13 cellular contexts compared by ENCODE assay signal in the genomic region with DNA sequence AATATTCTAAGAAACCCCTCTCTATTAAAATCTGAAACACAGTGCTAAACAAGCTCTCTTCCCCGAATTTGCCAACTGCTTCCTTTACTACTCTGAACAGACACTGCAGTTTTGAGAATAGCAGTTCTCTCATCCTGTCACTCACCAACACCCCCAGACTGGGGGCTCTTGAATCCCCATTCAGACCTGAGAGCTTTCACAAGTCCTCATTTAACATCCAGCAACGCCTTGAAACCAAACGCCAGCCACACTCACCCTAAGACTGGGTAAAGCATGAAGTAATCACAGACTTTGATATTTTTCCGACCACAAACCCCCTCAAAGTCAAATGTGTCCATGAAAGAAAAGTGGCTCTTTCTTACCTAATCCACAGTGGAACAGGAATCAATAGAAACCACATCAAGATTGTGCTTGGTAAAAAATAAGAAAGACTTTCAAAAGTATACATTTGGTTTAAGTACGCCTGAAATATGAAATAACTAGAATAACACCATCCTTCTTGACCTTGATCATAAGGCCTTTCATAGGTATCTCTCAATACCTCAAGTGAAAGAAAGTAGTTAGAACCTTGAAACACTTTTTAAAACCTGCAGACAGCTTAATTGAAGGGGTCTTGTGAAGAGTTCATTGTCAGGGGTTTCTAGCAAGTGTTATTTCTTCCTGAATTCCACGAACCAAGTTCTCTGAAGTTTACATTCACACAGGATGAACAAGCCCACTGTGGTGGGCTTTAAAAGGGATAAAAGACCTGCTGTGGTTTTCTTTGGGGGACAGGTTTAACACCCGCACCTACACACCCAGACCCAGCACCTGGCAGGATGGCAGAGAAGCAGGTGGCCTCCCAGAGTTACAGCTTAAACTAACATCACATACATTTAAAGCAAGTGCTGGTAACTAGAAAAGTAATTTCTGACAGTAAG.
DNase-seq lines count a peak whose midpoint lies in the region; ATAC-seq, FAIRE-seq and TF ChIP-seq lines count a peak whose summit lies in the region.
"Had no signal": no experiment of that assay in that cellular context is flagged by ENCODE, and none has a peak within 500 bp of the region (broad histone marks: within the 10 kb centered on the region; RNA-seq: fewer than 3 reads in every experiment).

No MANE protein-coding gene starts in this region.

- 72 to 77% methylated on average over 7 of the region's 7 CpGs for WGBS in pancreas, 2 donors

- peak; percentile 33 for DNase-seq in activated CD4-positive, alpha-beta T cell treated with anti-CD3 and anti-CD28 coated beads, Interleukin-2, amount 50 U/mL, for 1 hour
- peak; percentile 83 for DNase-seq in activated naive CD8-positive, alpha-beta T cell treated with anti-CD3 and anti-CD28 coated beads for 36 hours
- DNase-seq in stimulated activated CD8-positive, alpha-beta memory T cell treated with anti-CD3 and anti-CD28 coated beads, Interleukin-15, amount 100 ng/mL, for 1 hour (ENCODE audit: low read depth): peak; percentile 15
- DNase-seq in HEK293T (ENCODE audit: extremely low spot score) (no peak), glomerular visceral epithelial cell (ENCODE audit: extremely low spot score) (no peak), pancreas (no peak), H4 (ENCODE audit: low spot score) (no peak)
- DNase-seq: lower lobe of right lung, retina, upper lobe of right lung had no signal

- no peak for TF ChIP-seq CTCF in pancreas (IDR thresholded peaks at IDR 0.05)

- H3K36me3 Mint-ChIP-seq in activated naive CD8-positive, alpha-beta T cell treated with anti-CD3 and anti-CD28 coated beads for 36 hours: peaks cover 2% of the 10 kb centered on the region
- H3K36me3 Mint-ChIP-seq: brain had no signal

- H3K4me3 ChIP-seq in pancreas: no peak overlapping the region
- H3K4me3 ChIP-seq: lower lobe of right lung, upper lobe of right lung had no signal

- CTCF ChIA-PET in HEK293T (lab: Yijun Ruan, JAX): no interaction called here

- H3K4me1 Mint-ChIP-seq in activated naive CD8-positive, alpha-beta T cell treated with anti-CD3 and anti-CD28 coated beads for 36 hours: peaks cover 37% of the 10 kb centered on the region

- POLR2A ChIA-PET in HEK293T (lab: Yijun Ruan, JAX): no interaction called here

- no peak overlapping the region for H3K27ac ChIP-seq in pancreas
- H3K27ac ChIP-seq: lower lobe of right lung, upper lobe of right lung had no signal

- H3K9me3 Mint-ChIP-seq in activated naive CD8-positive, alpha-beta T cell treated with anti-CD3 and anti-CD28 coated beads for 36 hours: peaks cover 4% of the 10 kb centered on the region
- H3K9me3 Mint-ChIP-seq: brain had no signal

- no peaks in the 10 kb centered on the region for H3K9me3 ChIP-seq in pancreas
- H3K9me3 ChIP-seq: lower lobe of right lung, upper lobe of right lung had no signal

- intact Hi-C loops in pancreas (cut with DNase I): no loop called here

- peak overlapping the region; percentile 37 for H3K4me3 Mint-ChIP-seq in activated naive CD8-positive, alpha-beta T cell treated with anti-CD3 and anti-CD28 coated beads for 36 hours
- H3K4me3 Mint-ChIP-seq: brain had no signal

- no peaks in the 10 kb centered on the region for H3K36me3 ChIP-seq in pancreas
- H3K36me3 ChIP-seq: lower lobe of right lung, upper lobe of right lung had no signal

- no peaks in the 10 kb centered on the region for H3K27me3 ChIP-seq in pancreas
- H3K27me3 ChIP-seq: upper lobe of right lung had no signal

- H3K27me3 Mint-ChIP-seq in activated naive CD8-positive, alpha-beta T cell treated with anti-CD3 and anti-CD28 coated beads for 36 hours: no peaks in the 10 kb centered on the region
- H3K27me3 Mint-ChIP-seq: brain had no signal

- no peak for FAIRE-seq in pancreas (lab: Jason Lieb, UNC)
- FAIRE-seq: HepG2 had no signal

- peak; percentile 80 for ATAC-seq in GM19463 (IDR thresholded peaks at IDR 0.05; ENCODE audit: unreplicated experiment)
- no peak for ATAC-seq in pancreas
- ATAC-seq: HepG2, lower lobe of right lung, upper lobe of right lung had no signal

- H3K4me1 ChIP-seq in pancreas: no peaks in the 10 kb centered on the region
- H3K4me1 ChIP-seq: lower lobe of right lung, upper lobe of right lung had no signal

- peak overlapping the region; percentile 99 for H3K27ac Mint-ChIP-seq in activated naive CD8-positive, alpha-beta T cell treated with anti-CD3 and anti-CD28 coated beads for 36 hours

TF ChIP-seq in HEK293T, 16 proteins besides CTCF, POLR2A, EP300 and RAD21:
- TF ChIP-seq FOXA1 (IDR thresholded peaks at IDR 0.05) (no peak), ELF4 (IDR thresholded peaks at IDR 0.05) (no peak), L3MBTL2 (conservative IDR thresholded peaks at IDR 0.05) (no peak), PKNOX1 (IDR thresholded peaks at IDR 0.05) (no peak), BHLHE40 (IDR thresholded peaks at IDR 0.05; ENCODE audit: borderline replicate concordance) (no peak), TARDBP (IDR thresholded peaks at IDR 0.05) (no peak), NFRKB (IDR thresholded peaks at IDR 0.05) (no peak), HDGF (IDR thresholded peaks at IDR 0.05; ENCODE audit: borderline replicate concordance) (no peak), SUZ12 (IDR thresholded peaks at IDR 0.05) (no peak), FOXK2 (IDR thresholded peaks at IDR 0.05) (no peak), ZNF384 (IDR thresholded peaks at IDR 0.05) (no peak)

Comparison
In these comparisons a context has a peak if more than half of its experiments do, and no peak if none do; other contexts are left out.
1. DNase-seq: peak in activated CD4-positive, alpha-beta T cell treated with anti-CD3 and anti-CD28 coated beads, Interleukin-2, amount 50 U/mL, for 1 hour (single experiment), activated naive CD8-positive, alpha-beta T cell treated with anti-CD3 and anti-CD28 coated beads for 36 hours (single experiment) and stimulated activated CD8-positive, alpha-beta memory T cell treated with anti-CD3 and anti-CD28 coated beads, Interleukin-15, amount 100 ng/mL, for 1 hour (single experiment); none in HEK293T (single experiment), glomerular visceral epithelial cell (single experiment), pancreas (0 of 6) and H4 (single experiment).